In genomic region chr1:230781596-230781995, GRCh38 we compare ENCODE assay signal across 14 cellular contexts. TPM values are rescaled to one million over a fixed set of nuclear protein-coding genes. Genes with fewer than 3 reads are reported as not detected.
DNase-seq lines count a peak whose midpoint lies in the region; ATAC-seq and TF ChIP-seq lines count a peak whose summit lies in the region.
"Had no signal": no experiment of that assay in that cellular context is flagged by ENCODE, and none has a peak within 500 bp of the region (broad histone marks: within the 10 kb centered on the region; RNA-seq: fewer than 3 reads in every experiment).

No MANE protein-coding gene starts in this region.

- H3K36me3 Mint-ChIP-seq in CD8-positive, alpha-beta T cell: no peaks in the 10 kb centered on the region
- H3K36me3 Mint-ChIP-seq in activated naive CD4-positive, alpha-beta T cell treated with anti-CD3 and anti-CD28 coated beads, Interleukin-2, amount 10 ng/mL, durations not matched to agents 7 days and 5 days: no peaks in the 10 kb centered on the region
- no peaks in the 10 kb centered on the region for H3K36me3 Mint-ChIP-seq in naive thymus-derived CD4-positive, alpha-beta T cell
- H3K36me3 Mint-ChIP-seq: IgD-negative memory B cell had no signal

- no peaks in the 10 kb centered on the region for H3K27me3 ChIP-seq in CD8-positive, alpha-beta T cell (ENCODE audit: insufficient read depth, low read length)
- H3K27me3 ChIP-seq in naive thymus-derived CD4-positive, alpha-beta T cell (ENCODE audit: control insufficient read depth in 2 of 2, insufficient read depth in 2 of 2, low read length in 2 of 2): no peaks in the 10 kb centered on the region

- CTCF ChIA-PET in CD8-positive, alpha-beta T cell (lab: Charles Lee): no interaction called here
- CTCF ChIA-PET in activated naive CD4-positive, alpha-beta T cell treated with anti-CD3 and anti-CD28 coated beads, Interleukin-2, amount 10 ng/mL, durations not matched to agents 7 days and 5 days (lab: Charles Lee): no interaction called here
- CTCF ChIA-PET in naive thymus-derived CD4-positive, alpha-beta T cell (lab: Charles Lee): no interaction called here

- H3K4me3 Mint-ChIP-seq in CD8-positive, alpha-beta T cell: no peak overlapping the region
- H3K4me3 Mint-ChIP-seq in activated naive CD4-positive, alpha-beta T cell treated with anti-CD3 and anti-CD28 coated beads, Interleukin-2, amount 10 ng/mL, durations not matched to agents 7 days and 5 days: no peak overlapping the region
- no peak overlapping the region for H3K4me3 Mint-ChIP-seq in naive thymus-derived CD4-positive, alpha-beta T cell
- H3K4me3 Mint-ChIP-seq: IgD-negative memory B cell had no signal

- intact Hi-C loops in CD8-positive, alpha-beta T cell (cut with DNase I, micrococcal nuclease): no loop called here
- intact Hi-C loops in naive thymus-derived CD4-positive, alpha-beta T cell (cut with micrococcal nuclease): no loop called here

- TF ChIP-seq CTCF in CD8-positive, alpha-beta T cell (IDR thresholded peaks at IDR 0.05): no peak

- H3K27ac Mint-ChIP-seq in CD8-positive, alpha-beta T cell: no peak overlapping the region
- H3K27ac Mint-ChIP-seq in activated naive CD4-positive, alpha-beta T cell treated with anti-CD3 and anti-CD28 coated beads, Interleukin-2, amount 10 ng/mL, durations not matched to agents 7 days and 5 days: no peak overlapping the region
- no peak overlapping the region for H3K27ac Mint-ChIP-seq in naive thymus-derived CD4-positive, alpha-beta T cell
- H3K27ac Mint-ChIP-seq: IgD-negative memory B cell had no signal

- no peak overlapping the region for H3K4me3 ChIP-seq in CD8-positive, alpha-beta T cell (ENCODE audit: low read depth, low read length)
- H3K4me3 ChIP-seq in naive thymus-derived CD4-positive, alpha-beta T cell (ENCODE audit: low read length): no peak overlapping the region

- H3K4me1 ChIP-seq in CD8-positive, alpha-beta T cell (ENCODE audit: insufficient read depth, low read length): no peaks in the 10 kb centered on the region
- H3K4me1 ChIP-seq in naive thymus-derived CD4-positive, alpha-beta T cell (ENCODE audit: control insufficient read depth in 2 of 2, insufficient read depth in 2 of 2, low read length in 2 of 2): no peaks in the 10 kb centered on the region

- ATAC-seq in activated CD4-positive, CD25-positive, alpha-beta regulatory T cell treated with anti-CD3 and anti-CD28 coated beads, Interleukin-2, amount 50 U/mL, for 24 hours: peak; percentile 35 to 48
- peak; percentile 62 for ATAC-seq in GM21576 (IDR thresholded peaks at IDR 0.05; ENCODE audit: unreplicated experiment)
- ATAC-seq in CD8-positive, alpha-beta T cell: no peak
- ATAC-seq in naive thymus-derived CD4-positive, alpha-beta T cell: no peak

- H3K27me3 Mint-ChIP-seq in CD8-positive, alpha-beta T cell (ENCODE audit: low read depth): peaks cover 8% of the 10 kb centered on the region
- H3K27me3 Mint-ChIP-seq in activated naive CD4-positive, alpha-beta T cell treated with anti-CD3 and anti-CD28 coated beads, Interleukin-2, amount 10 ng/mL, durations not matched to agents 7 days and 5 days: peaks cover 7% of the 10 kb centered on the region
- peaks cover 0 to 11% (median 8%) of the 10 kb centered on the region in 5 donors for H3K27me3 Mint-ChIP-seq in naive thymus-derived CD4-positive, alpha-beta T cell
- H3K27me3 Mint-ChIP-seq: IgD-negative memory B cell had no signal

- H3K27ac ChIP-seq in CD8-positive, alpha-beta T cell (ENCODE audit: low read depth, low read length): no peak overlapping the region
- H3K27ac ChIP-seq in naive thymus-derived CD4-positive, alpha-beta T cell (ENCODE audit: low read depth, low read length): no peak overlapping the region

- no peak for DNase-seq in activated CD4-positive, CD25-positive, alpha-beta regulatory T cell (lab: John Stamatoyannopoulos, UW)
- peak; percentile 54 for DNase-seq in NCI-H146 (lab: John Stamatoyannopoulos, UW)
- peak; percentile 42 for DNase-seq in putamen (ENCODE audit: low spot score)
- no peak for DNase-seq in CD8-positive, alpha-beta T cell
- DNase-seq in activated naive CD4-positive, alpha-beta T cell treated with anti-CD3 and anti-CD28 coated beads, Interleukin-2, amount 10 ng/mL, durations not matched to agents 7 days and 5 days: no peak
- no peak for DNase-seq in naive thymus-derived CD4-positive, alpha-beta T cell
- DNase-seq: NCI-H1694 treated with DMSO at 0.1 percent for 48 hours; NK-92 treated with Interleukin-12 subunit alpha and Interleukin-12 subunit beta, amount 100 ng/mL, for 24 hours; stimulated activated CD8-positive, alpha-beta memory T cell treated with anti-CD3 and anti-CD28 coated beads, Interleukin-4, amount 100 ng/mL, for 48 hours had no signal

- H3K9me3 Mint-ChIP-seq in CD8-positive, alpha-beta T cell: no peaks in the 10 kb centered on the region
- H3K9me3 Mint-ChIP-seq in activated naive CD4-positive, alpha-beta T cell treated with anti-CD3 and anti-CD28 coated beads, Interleukin-2, amount 10 ng/mL, durations not matched to agents 7 days and 5 days: no peaks in the 10 kb centered on the region
- H3K9me3 Mint-ChIP-seq in naive thymus-derived CD4-positive, alpha-beta T cell: peaks cover 0 to 7% (median 0%) of the 10 kb centered on the region in 11 donors
- H3K9me3 Mint-ChIP-seq: IgD-negative memory B cell had no signal

- POLR2A ChIA-PET in CD8-positive, alpha-beta T cell (lab: Charles Lee): interaction anchor here (0.8 kb wide), 1 partner anchor 9 kb away, joined by 3 read pairs; no protein-coding TSS in a partner anchor
- POLR2A ChIA-PET in naive thymus-derived CD4-positive, alpha-beta T cell (lab: Charles Lee): no interaction called here

- no peaks in the 10 kb centered on the region for H3K4me1 Mint-ChIP-seq in CD8-positive, alpha-beta T cell (ENCODE audit: low read depth)
- H3K4me1 Mint-ChIP-seq in activated naive CD4-positive, alpha-beta T cell treated with anti-CD3 and anti-CD28 coated beads, Interleukin-2, amount 10 ng/mL, durations not matched to agents 7 days and 5 days: no peaks in the 10 kb centered on the region
- H3K4me1 Mint-ChIP-seq in naive thymus-derived CD4-positive, alpha-beta T cell: no peaks in the 10 kb centered on the region
- H3K4me1 Mint-ChIP-seq: IgD-negative memory B cell had no signal

- H3K36me3 ChIP-seq in CD8-positive, alpha-beta T cell (ENCODE audit: insufficient read depth, low read length): no peaks in the 10 kb centered on the region
- no peaks in the 10 kb centered on the region for H3K36me3 ChIP-seq in naive thymus-derived CD4-positive, alpha-beta T cell (ENCODE audit: control insufficient read depth in 2 of 3, insufficient read depth in 3 of 3, low read length in 3 of 3)

- H3K9me3 ChIP-seq in CD8-positive, alpha-beta T cell (ENCODE audit: low read length): no peaks in the 10 kb centered on the region
- H3K9me3 ChIP-seq in naive thymus-derived CD4-positive, alpha-beta T cell (ENCODE audit: control insufficient read depth in 2 of 3, low read length in 3 of 3): no peaks in the 10 kb centered on the region

RNA-seq across cellular contexts. Expression of gene CAPN9, which starts 34.4 kb away (rescaled TPM):
- total RNA-seq in CD8-positive, alpha-beta T cell: not detected
- not detected for total RNA-seq in naive thymus-derived CD4-positive, alpha-beta T cell
- polyA plus RNA-seq in naive thymus-derived CD4-positive, alpha-beta T cell: under 1 TPM in 1 of 2 donors, not detected in 1; 0.12 TPM
- total RNA-seq: fibroblast of villous mesenchyme, SK-MEL-5 had no signal
- polyA plus RNA-seq: IgD-negative memory B cell had no signal

Comparison
In these comparisons a context has a peak if more than half of its experiments do, and no peak if none do; other contexts are left out.
1. ATAC-seq: peak in activated CD4-positive, CD25-positive, alpha-beta regulatory T cell treated with anti-CD3 and anti-CD28 coated beads, Interleukin-2, amount 50 U/mL, for 24 hours (2 of 2) and GM21576 (single experiment); none in CD8-positive, alpha-beta T cell (single experiment) and naive thymus-derived CD4-positive, alpha-beta T cell (single experiment).
2. DNase-seq: peak in NCI-H146 (single experiment) and putamen (single experiment); none in activated CD4-positive, CD25-positive, alpha-beta regulatory T cell (0 of 4), CD8-positive, alpha-beta T cell (0 of 7), activated naive CD4-positive, alpha-beta T cell treated with anti-CD3 and anti-CD28 coated beads, Interleukin-2, amount 10 ng/mL, durations not matched to agents 7 days and 5 days (single experiment) and naive thymus-derived CD4-positive, alpha-beta T cell (0 of 9).